Comparison of ENCODE assay signal across 1 cellular context in genomic region chr1:169390303-169390702, GRCh38.
TF ChIP-seq lines count a peak whose summit lies in the region.

No MANE protein-coding gene starts in this region.

TF ChIP-seq in SK-N-SH treated with all-trans-retinoic acid at 6 μM for 48 hours, 23 proteins besides CTCF, POLR2A, EP300 and RAD21 (continued from another document):
- TF ChIP-seq TSHZ2 (CRISPR knock-in tag; IDR thresholded peaks at IDR 0.05) = no peak
- TF ChIP-seq ZC3H10 (CRISPR knock-in tag; IDR thresholded peaks at IDR 0.05) = no peak
- TF ChIP-seq POU6F1 (CRISPR knock-in tag; IDR thresholded peaks at IDR 0.05; ENCODE audit: borderline replicate concordance, low read depth) = no peak
- TF ChIP-seq TCF4 (CRISPR knock-in tag; IDR thresholded peaks at IDR 0.05; ENCODE audit: borderline replicate concordance) = no peak
- TF ChIP-seq CSDC2 (CRISPR knock-in tag; IDR thresholded peaks at IDR 0.05) = no peak
- no peak for TF ChIP-seq ZNF8 (CRISPR knock-in tag; IDR thresholded peaks at IDR 0.05)
- TF ChIP-seq OSR1 (CRISPR knock-in tag; IDR thresholded peaks at IDR 0.05) = no peak
- TF ChIP-seq ARNTL (CRISPR knock-in tag; IDR thresholded peaks at IDR 0.05; ENCODE audit: borderline replicate concordance, low read depth) = no peak
- TF ChIP-seq ZNF565 (CRISPR knock-in tag; conservative IDR thresholded peaks at IDR 0.05; ENCODE audit: low read depth) = no peak
